Comparison of ENCODE assay signal across 11 cellular contexts in the genomic region with DNA sequence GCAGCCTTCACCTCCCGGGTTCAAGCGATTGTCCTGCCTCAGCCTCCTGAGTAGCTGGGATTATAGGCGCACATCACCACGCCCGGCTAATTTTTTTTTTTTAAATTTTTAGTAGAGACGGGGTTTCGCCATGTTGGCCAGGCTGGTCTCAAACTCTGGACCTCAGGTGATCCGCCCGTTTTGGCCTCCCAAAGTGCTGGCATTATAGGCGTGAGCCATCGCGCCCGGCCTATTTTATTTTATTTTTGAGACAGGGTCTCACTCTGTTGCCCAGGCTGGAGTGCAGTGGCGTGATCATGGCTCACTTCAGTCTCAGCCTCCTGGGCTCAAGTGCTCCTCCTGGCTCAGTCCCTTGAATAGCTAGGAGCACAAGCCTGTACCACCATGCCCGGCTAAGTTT. TPM values are rescaled to one million over a fixed set of nuclear protein-coding genes. Genes with fewer than 3 reads are reported as not detected.
"Had no signal": no experiment of that assay in that cellular context is flagged by ENCODE, and none has a peak within 500 bp of the region (broad histone marks: within the 10 kb centered on the region; RNA-seq: fewer than 3 reads in every experiment).

No MANE protein-coding gene starts in this region.

RNA-seq across cellular contexts. Expression of a gene that starts 57.1 kb away (rescaled TPM):
- total RNA-seq: activated CD4-positive, alpha-beta memory T cell treated with anti-CD3 and anti-CD28 coated beads, Interleukin-2, amount 10 ng/mL, durations not matched to agents 7 days and 5 days; activated CD4-positive, alpha-beta T cell treated with anti-CD3 and anti-CD28 coated beads for 36 hours; activated CD4-positive, alpha-beta T cell treated with anti-CD3 and anti-CD28 coated beads, Interleukin-2, amount 10 ng/mL, durations not matched to agents 7 days and 5 days; activated CD8-positive, alpha-beta memory T cell treated with anti-CD3 and anti-CD28 coated beads, Interleukin-2, amount 10 ng/mL, durations not matched to agents 7 days and 5 days; activated CD8-positive, alpha-beta T cell treated with anti-CD3 and anti-CD28 coated beads, Interleukin-2, amount 10 ng/mL, durations not matched to agents 7 days and 5 days; activated naive CD8-positive, alpha-beta T cell treated with anti-CD3 and anti-CD28 coated beads, Interleukin-2, amount 10 ng/mL, durations not matched to agents 7 days and 5 days; activated T-helper 2 cell treated with anti-CD3 and anti-CD28 coated beads, Interferon-gamma antibody, Interleukin-2, Interleukin-4, amounts not matched to agents 10 μg/mL and 5 μg/mL and 100 μg/mL, durations not matched to agents 14 hours and 24 hours and 36 hours; bronchial epithelial cell; T-helper 1 cell treated with Interleukin-12 subunit alpha and Interleukin-12 subunit beta and Interleukin-4 antibody, amounts not matched to agents 30 ng/mL and 1 ng/mL, for 36 hours; T-helper 17 cell; T-helper 2 cell treated with Interferon-gamma antibody and Interleukin-4, amounts not matched to agents 100 ng/mL and 5 ng/mL, for 36 hours had no signal
